ENCODE assay signal across 1 cellular context in genomic region chr3:39284457-39284881, GRCh38.
TF ChIP-seq lines count a peak whose summit lies in the region.

No MANE protein-coding gene starts in this region.

TF ChIP-seq in HepG2, 621 proteins besides CTCF, POLR2A, EP300 and RAD21:
- no peak for TF ChIP-seq SCMH1 (CRISPR knock-in tag; IDR thresholded peaks at IDR 0.05; ENCODE audit: borderline replicate concordance)
- no peak for TF ChIP-seq ZNF251 (CRISPR knock-in tag; IDR thresholded peaks at IDR 0.05)
- TF ChIP-seq CBX1 (IDR thresholded peaks at IDR 0.05; ENCODE audit: low read depth) = no peak
- no peak for TF ChIP-seq GLMP (CRISPR knock-in tag; IDR thresholded peaks at IDR 0.05; ENCODE audit: borderline replicate concordance)
- no peak for TF ChIP-seq MZF1 (CRISPR knock-in tag; IDR thresholded peaks at IDR 0.05; ENCODE audit: borderline replicate concordance)
- no peak for TF ChIP-seq CHD2 (IDR thresholded peaks at IDR 0.05; ENCODE audit: low read depth, low read length)
- TF ChIP-seq, protein P1, sequence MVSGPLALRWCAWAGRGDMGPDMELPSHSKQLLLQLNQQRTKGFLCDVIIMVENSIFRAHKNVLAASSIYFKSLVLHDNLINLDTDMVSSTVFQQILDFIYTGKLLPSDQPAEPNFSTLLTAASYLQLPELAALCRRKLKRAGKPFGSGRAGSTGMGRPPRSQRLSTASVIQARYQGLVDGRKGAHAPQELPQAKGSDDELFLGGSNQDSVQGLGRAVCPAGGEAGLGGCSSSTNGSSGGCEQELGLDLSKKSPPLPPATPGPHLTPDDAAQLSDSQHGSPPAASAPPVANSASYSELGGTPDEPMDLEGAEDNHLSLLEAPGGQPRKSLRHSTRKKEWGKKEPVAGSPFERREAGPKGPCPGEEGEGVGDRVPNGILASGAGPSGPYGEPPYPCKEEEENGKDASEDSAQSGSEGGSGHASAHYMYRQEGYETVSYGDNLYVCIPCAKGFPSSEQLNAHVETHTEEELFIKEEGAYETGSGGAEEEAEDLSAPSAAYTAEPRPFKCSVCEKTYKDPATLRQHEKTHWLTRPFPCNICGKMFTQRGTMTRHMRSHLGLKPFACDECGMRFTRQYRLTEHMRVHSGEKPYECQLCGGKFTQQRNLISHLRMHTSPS (CRISPR knock-in tag; IDR thresholded peaks at IDR 0.05; ENCODE audit: low read depth) = no peak
- no peak for TF ChIP-seq ZNF124 (CRISPR knock-in tag; IDR thresholded peaks at IDR 0.05)
- no peak for TF ChIP-seq ZFP82 (CRISPR knock-in tag; IDR thresholded peaks at IDR 0.05; ENCODE audit: borderline replicate concordance)
- TF ChIP-seq, protein P2, sequence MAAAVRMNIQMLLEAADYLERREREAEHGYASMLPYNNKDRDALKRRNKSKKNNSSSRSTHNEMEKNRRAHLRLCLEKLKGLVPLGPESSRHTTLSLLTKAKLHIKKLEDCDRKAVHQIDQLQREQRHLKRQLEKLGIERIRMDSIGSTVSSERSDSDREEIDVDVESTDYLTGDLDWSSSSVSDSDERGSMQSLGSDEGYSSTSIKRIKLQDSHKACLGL (CRISPR knock-in tag; IDR thresholded peaks at IDR 0.05) = no peak
- no peak for TF ChIP-seq FOXK2 (IDR thresholded peaks at IDR 0.05)
- TF ChIP-seq, protein P3, sequence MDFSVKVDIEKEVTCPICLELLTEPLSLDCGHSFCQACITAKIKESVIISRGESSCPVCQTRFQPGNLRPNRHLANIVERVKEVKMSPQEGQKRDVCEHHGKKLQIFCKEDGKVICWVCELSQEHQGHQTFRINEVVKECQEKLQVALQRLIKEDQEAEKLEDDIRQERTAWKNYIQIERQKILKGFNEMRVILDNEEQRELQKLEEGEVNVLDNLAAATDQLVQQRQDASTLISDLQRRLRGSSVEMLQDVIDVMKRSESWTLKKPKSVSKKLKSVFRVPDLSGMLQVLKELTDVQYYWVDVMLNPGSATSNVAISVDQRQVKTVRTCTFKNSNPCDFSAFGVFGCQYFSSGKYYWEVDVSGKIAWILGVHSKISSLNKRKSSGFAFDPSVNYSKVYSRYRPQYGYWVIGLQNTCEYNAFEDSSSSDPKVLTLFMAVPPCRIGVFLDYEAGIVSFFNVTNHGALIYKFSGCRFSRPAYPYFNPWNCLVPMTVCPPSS (IDR thresholded peaks at IDR 0.05) = no peak
- no peak for TF ChIP-seq NFATC3 (CRISPR knock-in tag; IDR thresholded peaks at IDR 0.05)
TF ChIP-seq in HepG2: peak in this region for 0.
